ENCODE assay signal across 8 cellular contexts in the genomic region with DNA sequence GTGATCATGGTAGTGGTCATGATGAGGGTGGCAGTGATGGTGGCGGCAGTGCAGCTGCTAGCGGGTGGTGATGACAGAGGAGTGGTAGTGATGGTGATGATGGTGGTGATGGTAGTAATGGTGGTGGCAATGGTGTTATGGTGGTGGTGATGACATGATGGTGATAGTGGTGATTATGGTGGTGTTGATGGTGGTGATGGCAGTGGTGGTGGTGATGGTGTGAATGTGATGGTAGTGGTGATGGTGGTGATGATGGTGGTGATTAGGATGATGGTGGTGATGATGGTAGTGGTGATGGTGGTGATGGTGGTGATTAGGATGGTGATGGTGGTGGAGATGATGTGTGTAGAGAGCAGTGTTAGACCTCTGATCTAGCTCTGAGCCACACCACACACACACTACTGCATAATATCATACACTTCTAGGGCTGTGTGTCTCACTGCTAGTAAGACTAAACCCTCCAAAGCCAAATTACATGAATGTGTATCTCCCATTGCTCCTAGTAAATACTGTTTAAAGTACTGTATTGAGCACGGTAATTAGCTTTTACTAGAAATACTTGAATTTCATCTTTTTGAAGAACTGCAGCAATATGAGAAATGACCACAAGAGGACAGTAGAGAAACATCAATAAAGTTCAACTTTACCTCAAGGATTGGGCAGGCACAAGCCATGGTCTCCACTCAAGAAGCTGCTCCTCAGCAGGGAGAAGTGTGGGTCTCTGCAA. TPM values are rescaled to one million over a fixed set of nuclear protein-coding genes. Genes with fewer than 3 reads are reported as not detected.
DNase-seq lines count a peak whose midpoint lies in the region; ATAC-seq, FAIRE-seq and TF ChIP-seq lines count a peak whose summit lies in the region.

No MANE protein-coding gene starts in this region.

- POLR2A ChIA-PET in activated CD4-positive, alpha-beta T cell treated with anti-CD3 and anti-CD28 coated beads, Interleukin-2, amount 10 ng/mL, durations not matched to agents 7 days and 5 days (lab: Charles Lee), result no interaction called here
- POLR2A ChIA-PET in K562 (lab: Yijun Ruan, JAX), result interaction anchor here (0.6 to 1.0 kb wide), 2 partner anchors 15 to 182 kb away, joined by 3 read pairs; no protein-coding TSS in a partner anchor
- POLR2A ChIA-PET in HepG2 (lab: Yijun Ruan, JAX), result no interaction called here

- H3K36me3 ChIP-seq in K562 (ENCODE audit: control insufficient read depth, insufficient read depth, low read length) (no peaks in the 10 kb centered on the region), HepG2 (replicated peaks in 1 of 2; ENCODE audit: control insufficient read depth in 1 of 2, insufficient read depth in 2 of 2, low read length in 2 of 2) (no peaks in the 10 kb centered on the region)

- WGBS in K562 (ENCODE audit: insufficient coverage, low coverage, missing lambda C conversion rate), result 62% methylated on average over 3 of the region's 3 CpGs
- 96% methylated on average over 3 of the region's 3 CpGs for WGBS in HepG2 (ENCODE audit: low lambda C conversion rate)

- H3K4me2 ChIP-seq in K562 (ENCODE audit: insufficient read depth, low read length), result no peak overlapping the region
- H3K4me2 ChIP-seq in HepG2 (ENCODE audit: low read depth, low read length), result no peak overlapping the region

- no peak overlapping the region for H3K4me3 Mint-ChIP-seq in activated CD4-positive, alpha-beta T cell treated with anti-CD3 and anti-CD28 coated beads, Interleukin-2, amount 10 ng/mL, durations not matched to agents 7 days and 5 days

- TF ChIP-seq RAD21 in K562 (CRISPR knock-in tag; conservative IDR thresholded peaks at IDR 0.05 in 1 of 2, IDR thresholded peaks at IDR 0.05 in 1 of 2), result peak; percentile 71 to 79
- TF ChIP-seq RAD21 in HepG2 (CRISPR knock-in tag; IDR thresholded peaks at IDR 0.05), result no peak

- H3K27ac ChIP-seq in K562 (ENCODE audit: extremely low read depth, low read depth, low read length), result no peak overlapping the region
- no peak overlapping the region for H3K27ac ChIP-seq in HepG2 (ENCODE audit: extremely low read length, insufficient read depth, low read length)

- no peaks in the 10 kb centered on the region for H3K4me1 Mint-ChIP-seq in activated CD4-positive, alpha-beta T cell treated with anti-CD3 and anti-CD28 coated beads, Interleukin-2, amount 10 ng/mL, durations not matched to agents 7 days and 5 days

- H3K9me3 ChIP-seq in K562 (replicated peaks; ENCODE audit: control insufficient read depth, insufficient read depth, low read depth, low read length) (no peaks in the 10 kb centered on the region), HepG2 (ENCODE audit: low read length) (0 out of 2 replicates have a peak, but pooled peaks cover 3% of the 10 kb centered on the region)

- H3K4me1 ChIP-seq in K562 (replicated peaks in 1 of 2; ENCODE audit: control insufficient read depth in 2 of 2, insufficient read depth in 2 of 2, low read length in 2 of 2) (no peaks in the 10 kb centered on the region), HepG2 (ENCODE audit: insufficient read depth, low read length) (no peaks in the 10 kb centered on the region)

- in situ Hi-C loops in K562 (cut with MboI) (no loop called here), HepG2 (cut with HindIII; ENCODE audit: extremely low pct_ligation_motif_present, low pct_unique_long_range_greater_than_20kb) (no loop called here)

- H3K9ac ChIP-seq in K562 (ENCODE audit: insufficient read depth in 1 of 2, low read depth in 2 of 2, low read length in 2 of 2) (no peak overlapping the region), HepG2 (ENCODE audit: insufficient read depth, low read depth, low read length) (no peak overlapping the region)

- no peaks in the 10 kb centered on the region for H3K9me3 Mint-ChIP-seq in activated CD4-positive, alpha-beta T cell treated with anti-CD3 and anti-CD28 coated beads, Interleukin-2, amount 10 ng/mL, durations not matched to agents 7 days and 5 days

- CTCF ChIA-PET in activated CD4-positive, alpha-beta T cell treated with anti-CD3 and anti-CD28 coated beads, Interleukin-2, amount 10 ng/mL, durations not matched to agents 7 days and 5 days (lab: Charles Lee), result interaction anchor here (1.4 kb wide), 1 partner anchor 514 kb away, joined by 7 read pairs; no protein-coding TSS in a partner anchor
- CTCF ChIA-PET in K562 (lab: Yijun Ruan, JAX; ENCODE audit: low intra/inter-chr PET ratio), result interaction anchor here (0.6 to 3.1 kb wide), 8 partner anchors 96 to 1652 kb away, joined by 3 to 28 read pairs (median 3); no protein-coding TSS in a partner anchor
- CTCF ChIA-PET in HepG2 (lab: Yijun Ruan, JAX; ENCODE audit: low intra/inter-chr PET ratio, low total read pairs), result interaction anchor here (0.7 kb wide), 1 partner anchor 256 kb away, joined by 3 read pairs; no protein-coding TSS in a partner anchor

- TF ChIP-seq EP300 in K562 (IDR thresholded peaks at IDR 0.05; ENCODE audit: low read length), result no peak
- TF ChIP-seq EP300 in HepG2 (IDR thresholded peaks at IDR 0.05; ENCODE audit: low read depth in 2 of 2, low read length in 2 of 2), result no peak
- TF ChIP-seq EP300 in HepG2 (CRISPR knock-in tag; IDR thresholded peaks at IDR 0.05; ENCODE audit: borderline replicate concordance), result no peak

- no peak for TF ChIP-seq POLR2A in K562 (conservative IDR thresholded peaks at IDR 0.05)
- no peak for TF ChIP-seq POLR2A in HepG2 (IDR thresholded peaks at IDR 0.05; ENCODE audit: insufficient read depth in 1 of 2, low read depth in 2 of 2, low read length in 2 of 2)

- H3K27ac Mint-ChIP-seq in activated CD4-positive, alpha-beta T cell treated with anti-CD3 and anti-CD28 coated beads, Interleukin-2, amount 10 ng/mL, durations not matched to agents 7 days and 5 days, result no peak overlapping the region

- DNase-seq in activated CD4-positive, alpha-beta T cell treated with anti-CD3 and anti-CD28 coated beads, Interleukin-2, amount 10 ng/mL, durations not matched to agents 7 days and 5 days, result peak; percentile 12
- no peak for DNase-seq in activated CD4-positive, alpha-beta T cell treated with anti-CD3 and anti-CD28 coated beads, Interleukin-2, amount 50 U/mL, for 1 hour
- DNase-seq in NCI-H146 (lab: John Stamatoyannopoulos, UW), result peak; percentile 23
- peak; percentile 31 to 49 (median 44) for DNase-seq in K562 (ENCODE audit: extremely low read depth in 1 of 4, low spot score in 3 of 4)
- DNase-seq in HepG2 (ENCODE audit: low spot score), result peak; percentile 13
- DNase-seq in GF-D8 (lab: John Stamatoyannopoulos, UW), result no peak

- H3K36me3 Mint-ChIP-seq in activated CD4-positive, alpha-beta T cell treated with anti-CD3 and anti-CD28 coated beads, Interleukin-2, amount 10 ng/mL, durations not matched to agents 7 days and 5 days (ENCODE audit: low read depth), result no peaks in the 10 kb centered on the region

- H2AFZ ChIP-seq in K562 (ENCODE audit: low read depth, low read length) (no peak overlapping the region), HepG2 (ENCODE audit: low read length) (no peak overlapping the region)

- peak; percentile 52 for FAIRE-seq in K562 (lab: Jason Lieb, UNC)
- FAIRE-seq in HepG2 (lab: Jason Lieb, UNC), result peak; percentile 12

- H3K4me3 ChIP-seq in K562, result no peak overlapping the region
- H3K4me3 ChIP-seq in HepG2 (replicated peaks in 1 of 3; ENCODE audit: insufficient read depth in 1 of 3, low read depth in 2 of 3, low read length in 3 of 3), result no peak overlapping the region

- TF ChIP-seq CTCF in K562 (IDR thresholded peaks at IDR 0.05 in 2 of 3, conservative IDR thresholded peaks at IDR 0.05 in 1 of 3; ENCODE audit: insufficient read depth in 2 of 3, low read depth in 1 of 3, low read length in 3 of 3) (peak; percentile 64 to 88 (median 80)), HepG2 (CRISPR knock-in tag; IDR thresholded peaks at IDR 0.05) (peak; percentile 69)

- ATAC-seq in K562 (peak; percentile 71), HepG2 (no peak; the same call in 2 of the 3 replicates), HG03457 (IDR thresholded peaks at IDR 0.05; ENCODE audit: unreplicated experiment) (no peak), GM19324 (IDR thresholded peaks at IDR 0.05; ENCODE audit: low FRiP score, unreplicated experiment) (no peak)

- intact Hi-C loops in K562 (cut with micrococcal nuclease) (loop anchor here (1.0 to 5.0 kb wide), 2 partner anchors 43 to 257 kb away; no protein-coding TSS in a partner anchor), HepG2 (cut with micrococcal nuclease; ENCODE audit: unreplicated experiment) (loop anchor here (1.0 kb wide), 1 partner anchor 514 kb away; no protein-coding TSS in a partner anchor)

- H4K20me1 ChIP-seq in K562 (replicated peaks; ENCODE audit: control insufficient read depth, insufficient read depth, low read length) (no peaks in the 10 kb centered on the region), HepG2 (ENCODE audit: insufficient read depth, low read length) (no peaks in the 10 kb centered on the region)

- no TSS peak for BruUV-seq in K562 (replicated peaks; lab: Mats Ljungman, UMichigan)
- no TSS peak for BruUV-seq in HepG2 (replicated peaks; lab: Mats Ljungman, UMichigan)

- H3K27me3 Mint-ChIP-seq in activated CD4-positive, alpha-beta T cell treated with anti-CD3 and anti-CD28 coated beads, Interleukin-2, amount 10 ng/mL, durations not matched to agents 7 days and 5 days, result no peaks in the 10 kb centered on the region

- no peaks in the 10 kb centered on the region for H3K9me1 ChIP-seq in K562 (ENCODE audit: control insufficient read depth, insufficient read depth, low read length)

- H3K79me2 ChIP-seq in K562 (ENCODE audit: control insufficient read depth, insufficient read depth, low read length) (no peaks in the 10 kb centered on the region), HepG2 (ENCODE audit: insufficient read depth, low read length) (no peaks in the 10 kb centered on the region)

- no peaks in the 10 kb centered on the region for H3K27me3 ChIP-seq in K562 (ENCODE audit: control insufficient read depth in 2 of 2, insufficient read depth in 2 of 2, low read length in 2 of 2)
- no peaks in the 10 kb centered on the region for H3K27me3 ChIP-seq in HepG2 (ENCODE audit: control insufficient read depth in 1 of 2, insufficient read depth in 2 of 2, low read length in 2 of 2)

RNA-seq across cellular contexts. Expression of a gene that starts 28.8 kb away (rescaled TPM):
- 10 to 100 TPM; 32.4 to 33.7 TPM for total RNA-seq in activated CD4-positive, alpha-beta T cell treated with anti-CD3 and anti-CD28 coated beads, Interleukin-2, amount 10 ng/mL, durations not matched to agents 7 days and 5 days
- total RNA-seq in K562 (2011; cell fraction: chromatin; rRNA removed; ENCODE audit: low replicate concordance), result 57.8 and 101 TPM in 2 replicates
- 176 and 180 TPM in 2 replicates for total RNA-seq in K562 (2011; cell fraction: nucleolus; rRNA removed)
- 145 and 176 TPM in 2 replicates for total RNA-seq in K562 (2011; cell fraction: nucleoplasm; rRNA removed)
- 65.0 and 81.7 TPM in 2 replicates for total RNA-seq in K562 (2014; rRNA removed)
- 39.1 and 41.2 TPM in 2 replicates for total RNA-seq in K562 (2014; rRNA removed; fragmentation: Illumina TruSeq; extraction: Trizol)
- 52.1 and 52.3 TPM in 2 replicates for total RNA-seq in K562 (2015; rRNA removed; fragmentation: Illumina TruSeq; extraction: Trizol)
- 51.4 and 52.9 TPM in 2 replicates for total RNA-seq in K562 (2021)
- polyA plus RNA-seq in K562 (2011; rRNA removed), result 89.6 and 93.6 TPM in 2 replicates
- polyA plus RNA-seq in K562 (2011; cell fraction: cytosol; rRNA removed), result 131 and 147 TPM in 2 replicates
- 62.7 and 65.8 TPM in 2 replicates for polyA plus RNA-seq in K562 (2011; cell fraction: nucleus; rRNA removed)
- polyA plus RNA-seq in K562 (2012), result 41.0 and 89.5 TPM in 2 replicates
- 43.2 and 46.0 TPM in 2 replicates for polyA plus RNA-seq in K562 (2014; fragmentation: Illumina TruSeq; extraction: Trizol)
- 10 to 100 TPM in 1 of 2 experiments, 1 to 10 TPM in 1; 6.1 to 12.5 TPM for polyA plus RNA-seq in K562 (2014; fragmentation: Nextera tagmentation; extraction: Ambion mirVana)
- polyA plus RNA-seq in K562 (2014; rRNA removed), result 65.9 and 68.3 TPM in 2 replicates
- 56.1 and 68.1 TPM in 2 replicates for polyA minus RNA-seq in K562 (2011; rRNA and poly(A)+ RNA removed)
- polyA minus RNA-seq in K562 (2011; cell fraction: cytosol; rRNA and poly(A)+ RNA removed), result 35.5 and 37.0 TPM in 2 replicates
- polyA minus RNA-seq in K562 (2011; cell fraction: nucleus; rRNA and poly(A)+ RNA removed), result 37.3 and 49.7 TPM in 2 replicates
- total RNA-seq in HepG2 (2016; rRNA removed; fragmentation: Illumina TruSeq; extraction: Trizol), result 76.4 and 125 TPM in 2 replicates
- total RNA-seq in HepG2 (2016; cell fraction: cytosol; rRNA removed; fragmentation: Illumina TruSeq; extraction: Trizol; ENCODE audit: low read depth), result 136 and 156 TPM in 2 replicates
- 75.1 and 131 TPM in 2 replicates for total RNA-seq in HepG2 (2016; cell fraction: insoluble cytoplasmic fraction; rRNA removed; fragmentation: Illumina TruSeq; extraction: Trizol)
- total RNA-seq in HepG2 (2016; cell fraction: membrane; rRNA removed; fragmentation: Illumina TruSeq; extraction: Trizol), result 152 and 163 TPM in 2 replicates
- total RNA-seq in HepG2 (2016; cell fraction: nucleus; rRNA removed; fragmentation: Illumina TruSeq; extraction: Trizol), result 86.2 and 101 TPM in 2 replicates
- 142 and 155 TPM in 2 replicates for polyA plus RNA-seq in HepG2 (2011; rRNA removed)
- polyA plus RNA-seq in HepG2 (2011; cell fraction: cytosol; rRNA removed), result 174 and 226 TPM in 2 replicates
- 59.6 and 64.5 TPM in 2 replicates for polyA plus RNA-seq in HepG2 (2011; cell fraction: nucleus; rRNA removed)
- 60.4 and 68.2 TPM in 2 replicates for polyA plus RNA-seq in HepG2 (2012)
- 123 and 154 TPM in 2 replicates for polyA plus RNA-seq in HepG2 (2016; cell fraction: cytosol; fragmentation: Illumina TruSeq; extraction: Trizol; ENCODE audit: low read depth)
- 63.3 and 64.2 TPM in 2 replicates for polyA plus RNA-seq in HepG2 (2016; cell fraction: insoluble cytoplasmic fraction; fragmentation: Illumina TruSeq; extraction: Trizol; ENCODE audit: low read depth)
- 115 and 137 TPM in 2 replicates for polyA plus RNA-seq in HepG2 (2016; cell fraction: membrane; fragmentation: Illumina TruSeq; extraction: Trizol; ENCODE audit: low read depth)
- polyA plus RNA-seq in HepG2 (2016; cell fraction: nucleus; fragmentation: Illumina TruSeq; extraction: Trizol; ENCODE audit: insufficient read depth, low read depth), result 123 and 140 TPM in 2 replicates
- polyA minus RNA-seq in HepG2 (2011; rRNA and poly(A)+ RNA removed; ENCODE audit: low replicate concordance), result 133 and 139 TPM in 2 replicates
- polyA minus RNA-seq in HepG2 (2011; cell fraction: cytosol; rRNA and poly(A)+ RNA removed), result 38.0 and 45.9 TPM in 2 replicates
- 37.9 and 46.4 TPM in 2 replicates for polyA minus RNA-seq in HepG2 (2011; cell fraction: nucleus; rRNA and poly(A)+ RNA removed)

RNA-seq across cellular contexts. Expression of a gene that starts 57.2 kb away (rescaled TPM):
- not detected for total RNA-seq in activated CD4-positive, alpha-beta T cell treated with anti-CD3 and anti-CD28 coated beads, Interleukin-2, amount 10 ng/mL, durations not matched to agents 7 days and 5 days
- not detected in 2 replicates for total RNA-seq in K562 (2011; cell fraction: chromatin; rRNA removed; ENCODE audit: low replicate concordance)
- not detected in 2 replicates for total RNA-seq in K562 (2011; cell fraction: nucleolus; rRNA removed)
- not detected in 2 replicates for total RNA-seq in K562 (2011; cell fraction: nucleoplasm; rRNA removed)
- total RNA-seq in K562 (2014; rRNA removed), result not detected in 2 replicates
- not detected in 2 replicates for total RNA-seq in K562 (2014; rRNA removed; fragmentation: Illumina TruSeq; extraction: Trizol)
- not detected in 2 replicates for total RNA-seq in K562 (2015; rRNA removed; fragmentation: Illumina TruSeq; extraction: Trizol)
- not detected in 2 replicates for total RNA-seq in K562 (2021)
- not detected in 2 replicates for polyA plus RNA-seq in K562 (2011; rRNA removed)
- polyA plus RNA-seq in K562 (2011; cell fraction: cytosol; rRNA removed), result 0.01 TPM in 1 of 2 replicates, not detected in the other
- not detected in 2 replicates for polyA plus RNA-seq in K562 (2011; cell fraction: nucleus; rRNA removed)
- 0.21 TPM in 1 of 2 replicates, not detected in the other for polyA plus RNA-seq in K562 (2012)
- not detected in 2 replicates for polyA plus RNA-seq in K562 (2014; fragmentation: Illumina TruSeq; extraction: Trizol)
- polyA plus RNA-seq in K562 (2014; fragmentation: Nextera tagmentation; extraction: Ambion mirVana), result under 1 TPM in 1 of 2 experiments, not detected in 1; 0.01 TPM
- 0.08 TPM in 1 of 2 replicates, not detected in the other for polyA plus RNA-seq in K562 (2014; rRNA removed)
- polyA minus RNA-seq in K562 (2011; rRNA and poly(A)+ RNA removed), result 0.03 TPM in 1 of 2 replicates, not detected in the other
- polyA minus RNA-seq in K562 (2011; cell fraction: cytosol; rRNA and poly(A)+ RNA removed), result not detected in 2 replicates
- not detected in 2 replicates for polyA minus RNA-seq in K562 (2011; cell fraction: nucleus; rRNA and poly(A)+ RNA removed)
- not detected in 2 replicates for total RNA-seq in HepG2 (2016; rRNA removed; fragmentation: Illumina TruSeq; extraction: Trizol)
- total RNA-seq in HepG2 (2016; cell fraction: cytosol; rRNA removed; fragmentation: Illumina TruSeq; extraction: Trizol; ENCODE audit: low read depth), result not detected in 2 replicates
- not detected in 2 replicates for total RNA-seq in HepG2 (2016; cell fraction: insoluble cytoplasmic fraction; rRNA removed; fragmentation: Illumina TruSeq; extraction: Trizol)
- not detected in 2 replicates for total RNA-seq in HepG2 (2016; cell fraction: membrane; rRNA removed; fragmentation: Illumina TruSeq; extraction: Trizol)
- not detected in 2 replicates for total RNA-seq in HepG2 (2016; cell fraction: nucleus; rRNA removed; fragmentation: Illumina TruSeq; extraction: Trizol)
- polyA plus RNA-seq in HepG2 (2011; rRNA removed), result not detected in 2 replicates
- not detected in 2 replicates for polyA plus RNA-seq in HepG2 (2011; cell fraction: cytosol; rRNA removed)
- polyA plus RNA-seq in HepG2 (2011; cell fraction: nucleus; rRNA removed), result not detected in 2 replicates
- polyA plus RNA-seq in HepG2 (2012), result not detected in 2 replicates
- polyA plus RNA-seq in HepG2 (2016; cell fraction: cytosol; fragmentation: Illumina TruSeq; extraction: Trizol; ENCODE audit: low read depth), result not detected in 2 replicates
- not detected in 2 replicates for polyA plus RNA-seq in HepG2 (2016; cell fraction: insoluble cytoplasmic fraction; fragmentation: Illumina TruSeq; extraction: Trizol; ENCODE audit: low read depth)
- polyA plus RNA-seq in HepG2 (2016; cell fraction: membrane; fragmentation: Illumina TruSeq; extraction: Trizol; ENCODE audit: low read depth), result not detected in 2 replicates
- not detected in 2 replicates for polyA plus RNA-seq in HepG2 (2016; cell fraction: nucleus; fragmentation: Illumina TruSeq; extraction: Trizol; ENCODE audit: insufficient read depth, low read depth)
- polyA minus RNA-seq in HepG2 (2011; rRNA and poly(A)+ RNA removed; ENCODE audit: low replicate concordance), result not detected in 2 replicates
- polyA minus RNA-seq in HepG2 (2011; cell fraction: cytosol; rRNA and poly(A)+ RNA removed), result not detected in 2 replicates
- not detected in 2 replicates for polyA minus RNA-seq in HepG2 (2011; cell fraction: nucleus; rRNA and poly(A)+ RNA removed)

Comparison
In these comparisons a context has a peak if more than half of its experiments do, and no peak if none do; other contexts are left out.
1. DNase-seq: peak in activated CD4-positive, alpha-beta T cell treated with anti-CD3 and anti-CD28 coated beads, Interleukin-2, amount 10 ng/mL, durations not matched to agents 7 days and 5 days (single experiment), NCI-H146 (single experiment), K562 (4 of 4) and HepG2 (single experiment); none in activated CD4-positive, alpha-beta T cell treated with anti-CD3 and anti-CD28 coated beads, Interleukin-2, amount 50 U/mL, for 1 hour (single experiment) and GF-D8 (single experiment).